Comparison of ENCODE assay signal across 8 cellular contexts in the genomic region with DNA sequence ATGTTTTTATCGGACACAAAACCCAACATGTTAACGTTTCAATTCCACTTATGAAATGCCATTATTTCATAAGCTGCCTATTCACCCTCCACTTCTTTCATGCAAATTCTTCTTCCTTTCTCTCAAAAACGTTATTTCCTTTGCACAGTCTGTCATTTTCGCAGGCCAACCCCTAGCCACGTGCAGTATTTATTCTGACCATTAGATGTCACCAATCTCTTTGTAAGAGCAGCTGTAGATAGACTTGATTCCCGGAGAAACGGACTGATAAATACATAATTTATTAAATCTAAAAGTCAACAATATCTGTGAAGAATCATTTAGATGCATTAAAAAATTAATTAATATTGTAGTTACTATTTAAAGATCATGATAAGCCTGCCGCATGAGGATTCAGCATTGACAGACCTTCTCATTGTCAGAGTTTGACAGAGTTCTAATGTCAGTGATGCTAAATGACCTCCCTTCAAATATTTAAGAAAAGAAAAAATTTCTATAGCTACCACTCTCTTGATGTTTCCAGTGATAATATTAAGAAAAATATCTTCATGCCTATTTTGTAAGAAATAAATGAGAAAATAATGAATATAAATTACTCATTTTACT.
DNase-seq lines count a peak whose midpoint lies in the region; ATAC-seq and TF ChIP-seq lines count a peak whose summit lies in the region.

No MANE protein-coding gene starts in this region.

- H3K4me3 ChIP-seq in GM06990 (replicated peaks; ENCODE audit: low read depth, low read length) (no peak overlapping the region), mucosa of descending colon (no peak overlapping the region)

- H3K4me3 Mint-ChIP-seq in CD4-positive, alpha-beta T cell, result no peak overlapping the region

- no peaks in the 10 kb centered on the region for H3K27me3 ChIP-seq in GM06990 (replicated peaks; ENCODE audit: control insufficient read depth, insufficient read depth, low read length)
- H3K27me3 ChIP-seq in CD4-positive, alpha-beta T cell (ENCODE audit: control insufficient read depth, insufficient read depth, low read length), result no peaks in the 10 kb centered on the region

- H3K4me1 Mint-ChIP-seq in CD4-positive, alpha-beta T cell (ENCODE audit: low read depth), result no peaks in the 10 kb centered on the region

- no peaks in the 10 kb centered on the region for H3K36me3 ChIP-seq in GM06990 (ENCODE audit: control insufficient read depth, insufficient read depth, low read length)
- H3K36me3 ChIP-seq in mucosa of descending colon (ENCODE audit: low read depth), result no peaks in the 10 kb centered on the region

- no peaks in the 10 kb centered on the region for H3K27me3 Mint-ChIP-seq in CD4-positive, alpha-beta T cell

- intact Hi-C loops in mucosa of descending colon (cut with DNase I, micrococcal nuclease), result no loop called here
- intact Hi-C loops in CD4-positive, alpha-beta T cell (cut with DNase I, micrococcal nuclease), result no loop called here

- no peaks in the 10 kb centered on the region for H3K4me1 ChIP-seq in mucosa of descending colon (ENCODE audit: low read depth)

- POLR2A ChIA-PET in CD4-positive, alpha-beta T cell (lab: Charles Lee), result no interaction called here

- DNase-seq in GM06990 (ENCODE audit: extremely low read depth, insufficient read length) (no peak), NCI-H774 (lab: John Stamatoyannopoulos, UW) (peak; percentile 25), cerebellar cortex (ENCODE audit: low spot score) (peak; percentile 68), mucosa of descending colon (peak in 1 of 3 donors; percentile 6), CD1c-positive myeloid dendritic cell (ENCODE audit: extremely low spot score) (no peak)
- no peak for DNase-seq in CD4-positive, alpha-beta T cell

- no peak overlapping the region for H3K27ac ChIP-seq in CD4-positive, alpha-beta T cell (ENCODE audit: low read depth, low read length)

- no peaks in the 10 kb centered on the region for H3K9me3 Mint-ChIP-seq in CD4-positive, alpha-beta T cell

- CTCF ChIA-PET in CD4-positive, alpha-beta T cell (lab: Charles Lee), result no interaction called here

- peak; percentile 54 for TF ChIP-seq CTCF in GM06990 (IDR thresholded peaks at IDR 0.05; ENCODE audit: insufficient read depth, low read length, poor library complexity, severe bottlenecking)
- peak; percentile 33 for TF ChIP-seq CTCF in mucosa of descending colon (IDR thresholded peaks at IDR 0.05)
- no peak for TF ChIP-seq CTCF in CD4-positive, alpha-beta T cell (IDR thresholded peaks at IDR 0.05)

- ATAC-seq in GM21515 (IDR thresholded peaks at IDR 0.05; ENCODE audit: unreplicated experiment), result peak; percentile 96
- peak; percentile 93 for ATAC-seq in HG03558 (IDR thresholded peaks at IDR 0.05; ENCODE audit: extremely low read depth, unreplicated experiment)
- no peak for ATAC-seq in mucosa of descending colon
- ATAC-seq in CD4-positive, alpha-beta T cell (ENCODE audit: poor library complexity), result no peak

- H3K36me3 Mint-ChIP-seq in CD4-positive, alpha-beta T cell (ENCODE audit: low read depth), result no peaks in the 10 kb centered on the region

- H3K27ac Mint-ChIP-seq in CD4-positive, alpha-beta T cell, result no peak overlapping the region

- no peaks in the 10 kb centered on the region for H3K9me3 ChIP-seq in mucosa of descending colon
- H3K9me3 ChIP-seq in CD4-positive, alpha-beta T cell (ENCODE audit: control insufficient read depth, low read length), result no peaks in the 10 kb centered on the region

Comparison
In these comparisons a context has a peak if more than half of its experiments do, and no peak if none do; other contexts are left out.
1. DNase-seq: peak in NCI-H774 (single experiment) and cerebellar cortex (single experiment); none in GM06990 (single experiment), CD1c-positive myeloid dendritic cell (single experiment) and CD4-positive, alpha-beta T cell (0 of 10).
2. ATAC-seq: peak in GM21515 (single experiment) and HG03558 (single experiment); none in mucosa of descending colon (single experiment) and CD4-positive, alpha-beta T cell (single experiment).